ENCODE assay signal across 2 cellular contexts in the genomic region with DNA sequence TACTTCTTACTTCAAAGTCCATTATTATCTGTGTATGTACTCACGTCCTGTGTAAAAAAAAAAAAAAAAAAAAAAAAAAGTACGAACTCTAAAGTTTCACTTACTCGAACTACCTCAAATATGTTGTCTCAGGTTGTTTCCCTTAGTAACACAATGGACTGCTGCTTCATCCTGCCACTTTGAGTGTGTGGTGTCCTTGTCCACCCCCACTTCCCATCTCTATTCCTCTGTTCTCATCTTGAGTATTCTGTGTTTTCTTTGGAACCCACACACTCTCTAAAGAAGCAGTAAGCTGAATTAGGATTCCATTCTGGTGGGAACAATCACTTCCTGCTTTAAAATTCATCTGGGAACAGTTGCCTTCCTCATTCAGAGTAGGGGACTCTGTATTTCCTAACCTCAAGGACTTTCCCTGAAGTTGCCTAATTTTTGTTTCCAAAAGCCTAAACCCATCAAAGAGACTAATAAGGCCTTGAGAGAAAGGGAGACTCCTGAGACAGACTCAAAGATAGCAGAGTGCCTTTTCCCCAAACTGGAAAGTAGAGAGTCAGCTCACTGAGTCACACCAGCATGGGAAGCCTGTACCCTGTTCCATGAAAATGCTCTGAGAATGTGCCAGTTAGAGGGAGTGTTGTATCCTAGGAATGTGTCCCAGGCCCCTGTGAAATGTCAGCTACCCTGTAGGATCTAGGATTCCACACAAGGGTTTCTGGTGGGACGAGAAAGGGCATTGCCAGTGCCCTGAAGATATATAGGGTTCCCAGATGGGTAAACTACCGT.
TF ChIP-seq lines count a peak whose summit lies in the region.

No MANE protein-coding gene starts in this region.

TF ChIP-seq in SK-N-SH, 30 proteins besides CTCF, POLR2A, EP300 and RAD21 (continued from another document):
- TF ChIP-seq EZH2phosphoT487 (IDR thresholded peaks at IDR 0.05; ENCODE audit: borderline replicate concordance, low read depth) (no peak), SIN3A (IDR thresholded peaks at IDR 0.05; ENCODE audit: borderline replicate concordance, low read depth, low read length) (no peak), MXI1 (IDR thresholded peaks at IDR 0.05; ENCODE audit: low read depth, low read length) (no peak), TEAD4 (IDR thresholded peaks at IDR 0.05; ENCODE audit: borderline replicate concordance, insufficient read depth) (no peak), FOXM1 (IDR thresholded peaks at IDR 0.05; ENCODE audit: low read depth) (no peak), RFX5 (IDR thresholded peaks at IDR 0.05; ENCODE audit: low read length) (no peak), RCOR1 (IDR thresholded peaks at IDR 0.05; ENCODE audit: low read length) (no peak), TCF12 (IDR thresholded peaks at IDR 0.05) (no peak)
- TF ChIP-seq, protein P1, sequence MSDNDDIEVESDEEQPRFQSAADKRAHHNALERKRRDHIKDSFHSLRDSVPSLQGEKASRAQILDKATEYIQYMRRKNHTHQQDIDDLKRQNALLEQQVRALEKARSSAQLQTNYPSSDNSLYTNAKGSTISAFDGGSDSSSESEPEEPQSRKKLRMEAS (IDR thresholded peaks at IDR 0.05; ENCODE audit: low read depth) = no peak
- TF ChIP-seq, protein P2, sequence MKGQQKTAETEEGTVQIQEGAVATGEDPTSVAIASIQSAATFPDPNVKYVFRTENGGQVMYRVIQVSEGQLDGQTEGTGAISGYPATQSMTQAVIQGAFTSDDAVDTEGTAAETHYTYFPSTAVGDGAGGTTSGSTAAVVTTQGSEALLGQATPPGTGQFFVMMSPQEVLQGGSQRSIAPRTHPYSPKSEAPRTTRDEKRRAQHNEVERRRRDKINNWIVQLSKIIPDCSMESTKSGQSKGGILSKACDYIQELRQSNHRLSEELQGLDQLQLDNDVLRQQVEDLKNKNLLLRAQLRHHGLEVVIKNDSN (IDR thresholded peaks at IDR 0.05; ENCODE audit: borderline replicate concordance, low read depth) = no peak
- TF ChIP-seq, protein P3, sequence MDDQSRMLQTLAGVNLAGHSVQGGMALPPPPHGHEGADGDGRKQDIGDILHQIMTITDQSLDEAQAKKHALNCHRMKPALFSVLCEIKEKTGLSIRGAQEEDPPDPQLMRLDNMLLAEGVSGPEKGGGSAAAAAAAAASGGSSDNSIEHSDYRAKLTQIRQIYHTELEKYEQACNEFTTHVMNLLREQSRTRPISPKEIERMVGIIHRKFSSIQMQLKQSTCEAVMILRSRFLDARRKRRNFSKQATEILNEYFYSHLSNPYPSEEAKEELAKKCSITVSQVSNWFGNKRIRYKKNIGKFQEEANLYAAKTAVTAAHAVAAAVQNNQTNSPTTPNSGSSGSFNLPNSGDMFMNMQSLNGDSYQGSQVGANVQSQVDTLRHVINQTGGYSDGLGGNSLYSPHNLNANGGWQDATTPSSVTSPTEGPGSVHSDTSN (IDR thresholded peaks at IDR 0.05) = no peak
- TF ChIP-seq, protein P4, sequence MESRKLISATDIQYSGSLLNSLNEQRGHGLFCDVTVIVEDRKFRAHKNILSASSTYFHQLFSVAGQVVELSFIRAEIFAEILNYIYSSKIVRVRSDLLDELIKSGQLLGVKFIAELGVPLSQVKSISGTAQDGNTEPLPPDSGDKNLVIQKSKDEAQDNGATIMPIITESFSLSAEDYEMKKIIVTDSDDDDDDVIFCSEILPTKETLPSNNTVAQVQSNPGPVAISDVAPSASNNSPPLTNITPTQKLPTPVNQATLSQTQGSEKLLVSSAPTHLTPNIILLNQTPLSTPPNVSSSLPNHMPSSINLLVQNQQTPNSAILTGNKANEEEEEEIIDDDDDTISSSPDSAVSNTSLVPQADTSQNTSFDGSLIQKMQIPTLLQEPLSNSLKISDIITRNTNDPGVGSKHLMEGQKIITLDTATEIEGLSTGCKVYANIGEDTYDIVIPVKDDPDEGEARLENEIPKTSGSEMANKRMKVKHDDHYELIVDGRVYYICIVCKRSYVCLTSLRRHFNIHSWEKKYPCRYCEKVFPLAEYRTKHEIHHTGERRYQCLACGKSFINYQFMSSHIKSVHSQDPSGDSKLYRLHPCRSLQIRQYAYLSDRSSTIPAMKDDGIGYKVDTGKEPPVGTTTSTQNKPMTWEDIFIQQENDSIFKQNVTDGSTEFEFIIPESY (IDR thresholded peaks at IDR 0.05; ENCODE audit: borderline replicate concordance, low read depth) = no peak

TF ChIP-seq in SK-N-SH treated with all-trans-retinoic acid at 6 μM for 48 hours, 23 proteins besides CTCF, POLR2A, EP300 and RAD21 (continued from another document):
- TF ChIP-seq, protein P5, sequence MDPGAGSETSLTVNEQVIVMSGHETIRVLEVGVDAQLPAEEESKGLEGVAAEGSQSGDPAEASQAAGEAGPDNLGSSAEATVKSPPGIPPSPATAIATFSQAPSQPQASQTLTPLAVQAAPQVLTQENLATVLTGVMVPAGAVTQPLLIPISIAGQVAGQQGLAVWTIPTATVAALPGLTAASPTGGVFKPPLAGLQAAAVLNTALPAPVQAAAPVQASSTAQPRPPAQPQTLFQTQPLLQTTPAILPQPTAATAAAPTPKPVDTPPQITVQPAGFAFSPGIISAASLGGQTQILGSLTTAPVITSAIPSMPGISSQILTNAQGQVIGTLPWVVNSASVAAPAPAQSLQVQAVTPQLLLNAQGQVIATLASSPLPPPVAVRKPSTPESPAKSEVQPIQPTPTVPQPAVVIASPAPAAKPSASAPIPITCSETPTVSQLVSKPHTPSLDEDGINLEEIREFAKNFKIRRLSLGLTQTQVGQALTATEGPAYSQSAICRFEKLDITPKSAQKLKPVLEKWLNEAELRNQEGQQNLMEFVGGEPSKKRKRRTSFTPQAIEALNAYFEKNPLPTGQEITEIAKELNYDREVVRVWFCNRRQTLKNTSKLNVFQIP (CRISPR knock-in tag; IDR thresholded peaks at IDR 0.05; ENCODE audit: borderline replicate concordance, low read depth) = no peak
- TF ChIP-seq PPARA (CRISPR knock-in tag; IDR thresholded peaks at IDR 0.05; ENCODE audit: borderline replicate concordance) = no peak
TF ChIP-seq in SK-N-SH treated with all-trans-retinoic acid at 6 μM for 48 hours: peak in this region for 0.
